14 cellular contexts compared by ENCODE assay signal in the genomic region with DNA sequence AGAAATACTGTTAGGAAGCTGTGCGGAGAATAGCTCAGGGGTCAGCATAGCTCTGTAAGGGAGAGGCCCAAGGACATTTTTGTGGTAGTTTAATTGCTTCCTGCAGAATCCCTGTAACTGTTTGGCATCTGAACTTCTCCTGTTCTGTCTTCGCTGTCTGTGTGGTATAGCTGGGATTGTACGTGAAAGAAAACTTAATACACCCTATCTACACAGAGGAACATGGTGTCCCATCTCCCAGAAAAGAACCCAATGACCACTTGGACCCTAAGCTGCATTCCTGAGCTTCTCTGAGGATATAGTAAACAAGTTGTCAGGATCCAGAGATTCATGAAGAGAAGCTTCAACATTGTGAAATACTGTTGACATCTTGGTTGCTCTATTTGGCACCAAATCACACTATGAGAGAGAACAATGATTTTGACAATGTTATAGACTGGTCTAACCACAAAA.
A peak's percentile ranks its signal among the peaks of the same experiment; 100 is the strongest.
DNase-seq lines count a peak whose midpoint lies in the region; ATAC-seq, FAIRE-seq and TF ChIP-seq lines count a peak whose summit lies in the region.
"Had no signal": no experiment of that assay in that cellular context is flagged by ENCODE, and none has a peak within 500 bp of the region (broad histone marks: within the 10 kb centered on the region; RNA-seq: fewer than 3 reads in every experiment).

No MANE protein-coding gene starts in this region.

- CTCF ChIA-PET in Caco-2 (lab: Charles Lee) = interaction anchor here (0.5 kb wide), 1 partner anchor 80 kb away, joined by 4 read pairs; no protein-coding TSS in a partner anchor

- H3K27me3 Mint-ChIP-seq in Caco-2 (ENCODE audit: insufficient read depth, unreplicated experiment) = no peaks in the 10 kb centered on the region

- peak overlapping the region; percentile 94 for H3K27ac ChIP-seq in ACC112 (ENCODE audit: low read depth, low read length)
- peak overlapping the region; percentile 6 for H3K27ac ChIP-seq in brain microvascular endothelial cell
- H3K27ac ChIP-seq in lower lobe of right lung = no peak overlapping the region
- H3K27ac ChIP-seq: neutrophil had no signal

- TF ChIP-seq CTCF in brain microvascular endothelial cell (IDR thresholded peaks at IDR 0.05; ENCODE audit: low read depth, low read length, missing control alignments) = no peak
- TF ChIP-seq CTCF in lower lobe of right lung (IDR thresholded peaks at IDR 0.05) = no peak
- no peak for TF ChIP-seq CTCF in D721Med (IDR thresholded peaks at IDR 0.05; ENCODE audit: insufficient read depth, missing control alignments)
- TF ChIP-seq CTCF in Caco-2 (IDR thresholded peaks at IDR 0.05; ENCODE audit: insufficient read depth in 1 of 2, low read depth in 1 of 2, low read length in 1 of 2, severe bottlenecking in 1 of 2, unreplicated experiment in 1 of 2) = no peak

- H3K4me3 ChIP-seq in ACC112 (ENCODE audit: low read depth, low read length) (peak overlapping the region; percentile 28; the same call in 1 of the 2 replicates), brain microvascular endothelial cell (ENCODE audit: low read depth, low read length) (no peak overlapping the region), lower lobe of right lung (no peak overlapping the region), Caco-2 (ENCODE audit: low read depth, low read length) (no peak overlapping the region)

- peak; percentile 50 to 83 for ATAC-seq in lower lobe of right lung

- peaks cover 66% of the 10 kb centered on the region for H3K4me1 ChIP-seq in ACC112 (ENCODE audit: control insufficient read depth, insufficient read depth, low read length, unreplicated experiment)
- H3K4me1 ChIP-seq in lower lobe of right lung = peaks cover 49% of the 10 kb centered on the region
- H3K4me1 ChIP-seq in Caco-2 = peaks cover 53% of the 10 kb centered on the region

- H3K9me3 ChIP-seq in lower lobe of right lung (peaks cover 10% of the 10 kb centered on the region), Caco-2 (peaks cover 10% of the 10 kb centered on the region; the same call in 1 of the 2 replicates)
- H3K9me3 ChIP-seq: neutrophil had no signal

- peaks cover 35% of the 10 kb centered on the region for H3K4me1 Mint-ChIP-seq in Caco-2 (ENCODE audit: low read depth, unreplicated experiment)

- peaks cover 13% of the 10 kb centered on the region for H3K9me3 Mint-ChIP-seq in Caco-2 (ENCODE audit: unreplicated experiment)

- no TSS peak for BruUV-seq in Caco-2 (replicated peaks; lab: Mats Ljungman, UMichigan)

- DNase-seq in HT1080 (ENCODE audit: low read depth) = peak; percentile 88
- peak; percentile 37 for DNase-seq in brain microvascular endothelial cell
- DNase-seq in lower lobe of right lung = no peak
- no peak for DNase-seq in D721Med (ENCODE audit: insufficient read length, low spot score)
- no peak for DNase-seq in Caco-2
- no peak for DNase-seq in posterior vena cava (ENCODE audit: low spot score)
- no peak for DNase-seq in NCI-H2107 (lab: John Stamatoyannopoulos, UW)
- DNase-seq: anterior cingulate cortex, C1 segment of cervical spinal cord, H7, hypothalamus, NCI-H774 had no signal

- no peaks in the 10 kb centered on the region for H3K27me3 ChIP-seq in ACC112 (ENCODE audit: insufficient read depth, low read length)
- H3K27me3 ChIP-seq in brain microvascular endothelial cell (replicated peaks) = no peaks in the 10 kb centered on the region
- no peaks in the 10 kb centered on the region for H3K27me3 ChIP-seq in lower lobe of right lung (ENCODE audit: low read depth)
- no peaks in the 10 kb centered on the region for H3K27me3 ChIP-seq in Caco-2 (replicated peaks; ENCODE audit: control insufficient read depth, insufficient read depth, low read length)

- POLR2A ChIA-PET in Caco-2 (lab: Charles Lee) = no interaction called here

- H3K36me3 ChIP-seq in ACC112 (ENCODE audit: insufficient read depth, low read length) (0 out of 2 replicates have a peak, but pooled peaks cover 2% of the 10 kb centered on the region), brain microvascular endothelial cell (replicated peaks) (no peaks in the 10 kb centered on the region), lower lobe of right lung (no peaks in the 10 kb centered on the region), Caco-2 (ENCODE audit: control insufficient read depth, insufficient read depth, low read length) (no peaks in the 10 kb centered on the region)
- H3K36me3 ChIP-seq: neutrophil had no signal

- H2AFZ ChIP-seq in ACC112 (ENCODE audit: low read length, unreplicated experiment) = peak overlapping the region; percentile 54

- in situ Hi-C loops in brain microvascular endothelial cell (cut with HindIII; ENCODE audit: low pct_ligation_motif_present, low sequenced_read_pairs) = no loop called here

- no peak for FAIRE-seq in D721Med (lab: Jason Lieb, UNC)

- intact Hi-C loops in lower lobe of right lung (cut with DNase I) = no loop called here
- intact Hi-C loops in Caco-2 (cut with micrococcal nuclease; ENCODE audit: unreplicated experiment) = no loop called here
- intact Hi-C loops in posterior vena cava (cut with DNase I) = no loop called here

- H3K36me3 Mint-ChIP-seq in Caco-2 (ENCODE audit: insufficient read depth, unreplicated experiment) = no peaks in the 10 kb centered on the region

- no peak overlapping the region for H3K27ac Mint-ChIP-seq in Caco-2 (ENCODE audit: unreplicated experiment)

- no peaks in the 10 kb centered on the region for H3K79me2 ChIP-seq in ACC112 (ENCODE audit: control insufficient read depth, insufficient read depth, low read length, unreplicated experiment)

- H3K4me3 Mint-ChIP-seq in Caco-2 (ENCODE audit: unreplicated experiment) = no peak overlapping the region

Comparison
In these comparisons a context has a peak if more than half of its experiments do, and no peak if none do; other contexts are left out.
1. DNase-seq: peak in HT1080 (single experiment) and brain microvascular endothelial cell (single experiment); none in lower lobe of right lung (single experiment), D721Med (single experiment), Caco-2 (0 of 2), posterior vena cava (single experiment) and NCI-H2107 (single experiment).